In genomic region chr10:50909334-50910014, GRCh38 we compare ENCODE assay signal across 24 cellular contexts. TPM values are rescaled to one million over a fixed set of nuclear protein-coding genes. Genes with fewer than 3 reads are reported as not detected.
DNase-seq lines count a peak whose midpoint lies in the region; ATAC-seq and TF ChIP-seq lines count a peak whose summit lies in the region.
"Had no signal": no experiment of that assay in that cellular context is flagged by ENCODE, and none has a peak within 500 bp of the region (broad histone marks: within the 10 kb centered on the region; RNA-seq: fewer than 3 reads in every experiment).

No MANE protein-coding gene starts in this region.

- H3K4me3 ChIP-seq in left ventricle myocardium inferior (no peak overlapping the region), lower lobe of right lung (no peak overlapping the region), upper lobe of right lung (no peak overlapping the region), mammary epithelial cell (replicated peaks in 1 of 3; ENCODE audit: insufficient read depth in 1 of 3, low read depth in 2 of 3, low read length in 3 of 3) (no peak overlapping the region)
- H3K4me3 ChIP-seq: A549; BLaER1 treated with 17β-estradiol and CSF1 and Interleukin-3, amounts not matched to agents 10 nM and 100 nM; GM12878; GM23338 had no signal

- H3K27me3 ChIP-seq in left ventricle myocardium inferior (ENCODE audit: low read depth) (no peaks in the 10 kb centered on the region), lower lobe of right lung (ENCODE audit: low read depth) (no peaks in the 10 kb centered on the region), upper lobe of right lung (no peaks in the 10 kb centered on the region), mammary epithelial cell (ENCODE audit: insufficient read depth, low read length) (no peaks in the 10 kb centered on the region)
- H3K27me3 ChIP-seq: BE2C; BLaER1 treated with 17β-estradiol and CSF1 and Interleukin-3, amounts not matched to agents 10 nM and 100 nM had no signal

- 67% methylated on average over 7 of the region's 7 CpGs for WGBS in mammary epithelial cell (ENCODE audit: low coverage, missing lambda C conversion rate)

- no peak overlapping the region for H3K9ac ChIP-seq in mammary epithelial cell (ENCODE audit: insufficient read depth, low read length)
- H3K9ac ChIP-seq: BLaER1 treated with 17β-estradiol and CSF1 and Interleukin-3, amounts not matched to agents 10 nM and 100 nM had no signal

- CTCF ChIA-PET in mammary epithelial cell (lab: Charles Lee; ENCODE audit: low non-redundant PET), result no interaction called here

- in situ Hi-C loops in mammary epithelial cell (cut with MboI; ENCODE audit: low sequenced_read_pairs in 2 of 2), result no loop called here

- H3K36me3 ChIP-seq in left ventricle myocardium inferior (no peaks in the 10 kb centered on the region), lower lobe of right lung (no peaks in the 10 kb centered on the region), upper lobe of right lung (no peaks in the 10 kb centered on the region), mammary epithelial cell (ENCODE audit: insufficient read depth, low read length) (no peaks in the 10 kb centered on the region)
- H3K36me3 ChIP-seq: BE2C; BLaER1 treated with 17β-estradiol and CSF1 and Interleukin-3, amounts not matched to agents 10 nM and 100 nM had no signal

- H2AFZ ChIP-seq in mammary epithelial cell (ENCODE audit: low read depth, low read length), result no peak overlapping the region
- H2AFZ ChIP-seq: GM23338 had no signal

- ATAC-seq in Right ventricle myocardium inferior (peak; percentile 48), lower lobe of right lung (peak; percentile 62 to 76), upper lobe of right lung (peak; percentile 66)
- ATAC-seq: A549, GM12878, GM23338, HCT116 had no signal

- no peaks in the 10 kb centered on the region for H3K79me2 ChIP-seq in mammary epithelial cell (ENCODE audit: insufficient read depth, low read length)

- H3K27ac ChIP-seq in left ventricle myocardium inferior (replicated peaks), result peak overlapping the region; percentile 27
- no peak overlapping the region for H3K27ac ChIP-seq in lower lobe of right lung
- no peak overlapping the region for H3K27ac ChIP-seq in upper lobe of right lung
- H3K27ac ChIP-seq in mammary epithelial cell (ENCODE audit: insufficient read depth, low read depth, low read length), result no peak overlapping the region
- H3K27ac ChIP-seq: A549; BLaER1 treated with 17β-estradiol and CSF1 and Interleukin-3, amounts not matched to agents 10 nM and 100 nM had no signal

- peaks cover 8% of the 10 kb centered on the region for H3K9me3 ChIP-seq in left ventricle myocardium inferior (replicated peaks)
- no peaks in the 10 kb centered on the region for H3K9me3 ChIP-seq in lower lobe of right lung
- no peaks in the 10 kb centered on the region for H3K9me3 ChIP-seq in upper lobe of right lung
- no peaks in the 10 kb centered on the region for H3K9me3 ChIP-seq in mammary epithelial cell (replicated peaks; ENCODE audit: insufficient read depth, low read length)
- H3K9me3 ChIP-seq: A549; BE2C; BLaER1 treated with 17β-estradiol and CSF1 and Interleukin-3, amounts not matched to agents 10 nM and 100 nM had no signal

- no peaks in the 10 kb centered on the region for H4K20me1 ChIP-seq in mammary epithelial cell (ENCODE audit: insufficient read depth, low read length)
- H4K20me1 ChIP-seq: BLaER1 treated with 17β-estradiol and CSF1 and Interleukin-3, amounts not matched to agents 10 nM and 100 nM had no signal

- BruUV-seq in mammary epithelial cell (replicated peaks; lab: Mats Ljungman, UMichigan), result no TSS peak

- intact Hi-C loops in Right ventricle myocardium inferior (cut with DNase I), result no loop called here
- intact Hi-C loops in cardiac septum (cut with DNase I), result no loop called here
- intact Hi-C loops in left ventricle myocardium inferior (cut with micrococcal nuclease), result no loop called here
- intact Hi-C loops in lower lobe of right lung (cut with DNase I), result no loop called here
- intact Hi-C loops in upper lobe of right lung (cut with DNase I), result no loop called here
- intact Hi-C loops in mammary epithelial cell (cut with micrococcal nuclease), result no loop called here

- H3K4me1 ChIP-seq in left ventricle myocardium inferior (peaks cover 4% of the 10 kb centered on the region), lower lobe of right lung (no peaks in the 10 kb centered on the region), upper lobe of right lung (no peaks in the 10 kb centered on the region), mammary epithelial cell (ENCODE audit: insufficient read depth, low read length) (no peaks in the 10 kb centered on the region)
- H3K4me1 ChIP-seq: A549; BE2C; BLaER1 treated with 17β-estradiol and CSF1 and Interleukin-3, amounts not matched to agents 10 nM and 100 nM had no signal

- no peak for DNase-seq in Right ventricle myocardium inferior (ENCODE audit: missing footprints)
- no peak for DNase-seq in cardiac septum (ENCODE audit: low spot score)
- DNase-seq in left ventricle myocardium inferior, result no peak
- DNase-seq in lower lobe of right lung, result no peak
- no peak for DNase-seq in upper lobe of right lung
- no peak for DNase-seq in mammary epithelial cell
- DNase-seq in EL, result no peak
- DNase-seq: 8988T; ACHN; AML-193; BE2C; Calu3; CD4-positive, alpha-beta memory T cell; COR-L47; DMS53; DMS79 treated with DMSO at 0.1 percent for 48 hours; GDM1; H9 had no signal

- dilution Hi-C loops in mammary epithelial cell (cut with HindIII; ENCODE audit: low sequenced_read_pairs), result no loop called here

- TF ChIP-seq CTCF in left ventricle myocardium inferior (IDR thresholded peaks at IDR 0.05; ENCODE audit: borderline replicate concordance) (no peak), lower lobe of right lung (IDR thresholded peaks at IDR 0.05) (no peak), upper lobe of right lung (IDR thresholded peaks at IDR 0.05) (no peak), mammary epithelial cell (conservative IDR thresholded peaks at IDR 0.05 in 1 of 2, IDR thresholded peaks at IDR 0.05 in 1 of 2; ENCODE audit: extremely low read depth in 1 of 2, insufficient read depth in 1 of 2, low read depth in 1 of 2, low read length in 2 of 2) (no peak)

- no peak overlapping the region for H3K4me2 ChIP-seq in mammary epithelial cell (ENCODE audit: insufficient read depth, low read depth, low read length)
- H3K4me2 ChIP-seq: A549; BLaER1 treated with 17β-estradiol and CSF1 and Interleukin-3, amounts not matched to agents 10 nM and 100 nM; GM23338 had no signal

RNA-seq across cellular contexts. Expression of gene A1CF, which starts 24.0 kb away (rescaled TPM):
- not detected for total RNA-seq in Right ventricle myocardium inferior
- total RNA-seq in cardiac septum, result not detected
- not detected for total RNA-seq in left ventricle myocardium inferior
- not detected for total RNA-seq in lower lobe of right lung
- not detected for total RNA-seq in upper lobe of right lung
- not detected for total RNA-seq in mammary epithelial cell
- polyA plus RNA-seq in mammary epithelial cell, result not detected
- polyA minus RNA-seq in mammary epithelial cell, result not detected
- total RNA-seq: Calu3; CD4-positive, alpha-beta memory T cell; GM23338; H9 had no signal
- polyA plus RNA-seq: CD14-positive monocyte; CD4-positive, alpha-beta memory T cell; GM12878 had no signal
